Comparison of ENCODE assay signal across 22 cellular contexts in genomic region chr9:73215249-73215648, GRCh38.
"Had no signal": no experiment of that assay in that cellular context is flagged by ENCODE, and none has a peak within 500 bp of the region (broad histone marks: within the 10 kb centered on the region; RNA-seq: fewer than 3 reads in every experiment).

No MANE protein-coding gene starts in this region.

- DNase-seq: activated CD4-positive, alpha-beta T cell treated with anti-CD3 and anti-CD28 coated beads, Interleukin-2, amount 50 U/mL, for 1 hour; activated CD4-positive, CD25-positive, alpha-beta regulatory T cell treated with anti-CD3 and anti-CD28 coated beads, Interleukin-2, amount 50 U/mL, for 72 hours; activated CD8-positive, alpha-beta memory T cell treated with anti-CD3 and anti-CD28 coated beads, Interleukin-2, amount 50 U/mL, for 4 hours; activated T-cell treated with anti-CD3 and anti-CD28 coated beads, Interleukin-2, amount 50 U/mL, for 4 hours; adrenal gland; effector memory CD4-positive, alpha-beta T cell; immature natural killer cell; kidney glomerular epithelial cell; mesenchymal stem cell; naive thymus-derived CD8-positive, alpha-beta T cell; right lobe of liver; small intestine; stimulated activated CD4-positive, alpha-beta T cell treated with anti-CD3 and anti-CD28 coated beads, Interleukin-4, amount 100 ng/mL, for 24 hours; upper lobe of right lung had no signal

- H3K9me3 Mint-ChIP-seq: activated naive CD4-positive, alpha-beta T cell treated with anti-CD3 and anti-CD28 coated beads for 36 hours; immature natural killer cell; naive thymus-derived CD8-positive, alpha-beta T cell; stimulated activated effector memory CD8-positive, alpha-beta T cell treated with anti-CD3 and anti-CD28 coated beads, Interleukin-12 subunit alpha, Interleukin-12 subunit beta, amount 100 ng/mL, for 72 hours; T-helper 1 cell treated with Interleukin-12 subunit alpha and Interleukin-12 subunit beta and Interleukin-4 antibody, amounts not matched to agents 30 μg/mL and 1 μg/mL, for 36 hours had no signal

- H3K4me3 ChIP-seq: adrenal gland, right lobe of liver, thoracic aorta, upper lobe of right lung had no signal

- H3K9me3 ChIP-seq: adrenal gland, neutrophil, right lobe of liver, thoracic aorta, upper lobe of right lung had no signal

- H3K79me2 ChIP-seq: parathyroid adenoma had no signal

- FAIRE-seq: bronchial epithelial cell, small intestine had no signal

- H3K9ac ChIP-seq: parathyroid adenoma had no signal

- H2AFZ ChIP-seq: parathyroid adenoma had no signal

- H3K36me3 ChIP-seq: adrenal gland, neutrophil, right lobe of liver, thoracic aorta, upper lobe of right lung had no signal

- H3K27ac Mint-ChIP-seq: activated naive CD4-positive, alpha-beta T cell treated with anti-CD3 and anti-CD28 coated beads for 36 hours; dendritic cell treated with granulocyte-macrophage colony-stimulating factor and Interleukin-4, amounts not matched to agents 40 ng/mL and 50 ng/mL, for 4 days; immature natural killer cell; naive thymus-derived CD8-positive, alpha-beta T cell; stimulated activated effector memory CD8-positive, alpha-beta T cell treated with anti-CD3 and anti-CD28 coated beads, Interleukin-12 subunit alpha, Interleukin-12 subunit beta, amount 100 ng/mL, for 72 hours; T-helper 1 cell treated with Interleukin-12 subunit alpha and Interleukin-12 subunit beta and Interleukin-4 antibody, amounts not matched to agents 30 μg/mL and 1 μg/mL, for 36 hours had no signal

- H3K4me1 Mint-ChIP-seq: immature natural killer cell; naive thymus-derived CD8-positive, alpha-beta T cell had no signal

- H3K27ac ChIP-seq: adrenal gland, parathyroid adenoma, right lobe of liver, thoracic aorta, upper lobe of right lung had no signal

- H3K27me3 ChIP-seq: adrenal gland, neutrophil, right lobe of liver, upper lobe of right lung had no signal

- H3K4me3 Mint-ChIP-seq: activated naive CD4-positive, alpha-beta T cell treated with anti-CD3 and anti-CD28 coated beads for 36 hours; activated T-cell treated with anti-CD3 and anti-CD28 coated beads, Interleukin-2, amount 50 U/mL, for 4 hours; dendritic cell treated with granulocyte-macrophage colony-stimulating factor and Interleukin-4, amounts not matched to agents 40 ng/mL and 50 ng/mL, for 4 days; immature natural killer cell; naive thymus-derived CD8-positive, alpha-beta T cell; stimulated activated effector memory CD8-positive, alpha-beta T cell treated with anti-CD3 and anti-CD28 coated beads, Interleukin-12 subunit alpha, Interleukin-12 subunit beta, amount 100 ng/mL, for 72 hours; T-helper 1 cell treated with Interleukin-12 subunit alpha and Interleukin-12 subunit beta and Interleukin-4 antibody, amounts not matched to agents 30 μg/mL and 1 μg/mL, for 36 hours had no signal

- H3K27me3 Mint-ChIP-seq: dendritic cell treated with granulocyte-macrophage colony-stimulating factor and Interleukin-4, amounts not matched to agents 40 ng/mL and 50 ng/mL, for 4 days had no signal

- H3K4me1 ChIP-seq: adrenal gland, parathyroid adenoma, right lobe of liver, upper lobe of right lung had no signal

- H3K36me3 Mint-ChIP-seq: immature natural killer cell; naive thymus-derived CD8-positive, alpha-beta T cell; stimulated activated effector memory CD8-positive, alpha-beta T cell treated with anti-CD3 and anti-CD28 coated beads, Interleukin-12 subunit alpha, Interleukin-12 subunit beta, amount 100 ng/mL, for 72 hours had no signal
